Comparison of ENCODE assay signal across 18 cellular contexts in genomic region chr2:40150206-40150765, GRCh38.
"Had no signal": no experiment of that assay in that cellular context is flagged by ENCODE, and none has a peak within 500 bp of the region (broad histone marks: within the 10 kb centered on the region; RNA-seq: fewer than 3 reads in every experiment).

No MANE protein-coding gene starts in this region.

- H3K9me3 Mint-ChIP-seq: activated naive CD4-positive, alpha-beta T cell treated with anti-CD3 and anti-CD28 coated beads for 36 hours; activated naive CD8-positive, alpha-beta T cell treated with anti-CD3 and anti-CD28 coated beads, Interleukin-2, amount 50 U/mL, for 24 hours; activated T-helper 17 cell treated with anti-CD3 and anti-CD28 coated beads, Interleukin-2, amount 50 U/mL, for 72 hours; neural crest cell; stimulated activated naive B cell treated with anti-CD40 and anti-IgM and Interleukin-4, amounts not matched to agents 10 μg/mL and 1 μg/mL and 100 μg/mL, for 72 hours; T-cell had no signal

- H3K27me3 Mint-ChIP-seq: stimulated activated naive B cell treated with anti-CD40 and anti-IgM and Interleukin-4, amounts not matched to agents 10 μg/mL and 1 μg/mL and 100 μg/mL, for 72 hours; T-cell had no signal

- H3K9me3 ChIP-seq: colonic mucosa, lower lobe of right lung, tibial artery had no signal

- H3K4me1 ChIP-seq: colonic mucosa, lower lobe of right lung, parathyroid adenoma, tibial artery had no signal

- H3K4me3 ChIP-seq: colonic mucosa, lower lobe of right lung, tibial artery had no signal

- H3K36me3 ChIP-seq: colonic mucosa, lower lobe of right lung had no signal

- H3K27ac ChIP-seq: colonic mucosa, lower lobe of right lung, parathyroid adenoma, tibial artery, VCaP had no signal

- H3K4me1 Mint-ChIP-seq: activated naive CD8-positive, alpha-beta T cell treated with anti-CD3 and anti-CD28 coated beads, Interleukin-2, amount 50 U/mL, for 24 hours; activated T-helper 17 cell treated with anti-CD3 and anti-CD28 coated beads, Interleukin-2, amount 50 U/mL, for 72 hours; mesothelial cell of epicardium; neural crest cell; stimulated activated naive B cell treated with anti-CD40 and anti-IgM and Interleukin-4, amounts not matched to agents 10 μg/mL and 1 μg/mL and 100 μg/mL, for 72 hours; T-cell had no signal

- ATAC-seq: activated naive CD8-positive, alpha-beta T cell treated with anti-CD3 and anti-CD28 coated beads, Interleukin-2, amount 50 U/mL, for 24 hours; activated T-helper 17 cell treated with anti-CD3 and anti-CD28 coated beads, Interleukin-2, amount 50 U/mL, for 72 hours; lower lobe of right lung; stimulated activated naive B cell treated with anti-CD40 and anti-IgM and Interleukin-4, amounts not matched to agents 10 μg/mL and 1 μg/mL and 100 μg/mL, for 72 hours; T-cell had no signal

- H3K27ac Mint-ChIP-seq: activated naive CD4-positive, alpha-beta T cell treated with anti-CD3 and anti-CD28 coated beads for 36 hours; activated naive CD8-positive, alpha-beta T cell treated with anti-CD3 and anti-CD28 coated beads, Interleukin-2, amount 50 U/mL, for 24 hours; activated T-helper 17 cell treated with anti-CD3 and anti-CD28 coated beads, Interleukin-2, amount 50 U/mL, for 72 hours; mesothelial cell of epicardium; stimulated activated naive B cell treated with anti-CD40 and anti-IgM and Interleukin-4, amounts not matched to agents 10 μg/mL and 1 μg/mL and 100 μg/mL, for 72 hours; T-cell had no signal

- H3K4me3 Mint-ChIP-seq: activated naive CD4-positive, alpha-beta T cell treated with anti-CD3 and anti-CD28 coated beads for 36 hours; activated naive CD8-positive, alpha-beta T cell treated with anti-CD3 and anti-CD28 coated beads, Interleukin-2, amount 50 U/mL, for 24 hours; activated T-helper 17 cell treated with anti-CD3 and anti-CD28 coated beads, Interleukin-2, amount 50 U/mL, for 72 hours; mesothelial cell of epicardium; neural crest cell; stimulated activated naive B cell treated with anti-CD40 and anti-IgM and Interleukin-4, amounts not matched to agents 10 μg/mL and 1 μg/mL and 100 μg/mL, for 72 hours; T-cell had no signal

- H3K36me3 Mint-ChIP-seq: stimulated activated naive B cell treated with anti-CD40 and anti-IgM and Interleukin-4, amounts not matched to agents 10 μg/mL and 1 μg/mL and 100 μg/mL, for 72 hours; T-cell had no signal

- H3K9ac ChIP-seq: parathyroid adenoma had no signal

- FAIRE-seq: endothelial cell of umbilical vein, urothelium cell line had no signal

- DNase-seq: activated CD4-positive, alpha-beta T cell treated with anti-CD3 and anti-CD28 coated beads, Interleukin-2, amount 50 U/mL, for 48 hours; activated naive CD4-positive, alpha-beta T cell treated with anti-CD3 and anti-CD28 coated beads for 36 hours; activated naive CD8-positive, alpha-beta T cell treated with anti-CD3 and anti-CD28 coated beads, Interleukin-2, amount 50 U/mL, for 24 hours; colonic mucosa; foreskin fibroblast; lower lobe of right lung; retina; stimulated activated naive B cell treated with anti-CD40 and anti-IgM and Interleukin-4, amounts not matched to agents 10 μg/mL and 1 μg/mL and 100 μg/mL, for 72 hours; T-cell; T-helper 9 cell; tibial artery had no signal
